In the genomic region with DNA sequence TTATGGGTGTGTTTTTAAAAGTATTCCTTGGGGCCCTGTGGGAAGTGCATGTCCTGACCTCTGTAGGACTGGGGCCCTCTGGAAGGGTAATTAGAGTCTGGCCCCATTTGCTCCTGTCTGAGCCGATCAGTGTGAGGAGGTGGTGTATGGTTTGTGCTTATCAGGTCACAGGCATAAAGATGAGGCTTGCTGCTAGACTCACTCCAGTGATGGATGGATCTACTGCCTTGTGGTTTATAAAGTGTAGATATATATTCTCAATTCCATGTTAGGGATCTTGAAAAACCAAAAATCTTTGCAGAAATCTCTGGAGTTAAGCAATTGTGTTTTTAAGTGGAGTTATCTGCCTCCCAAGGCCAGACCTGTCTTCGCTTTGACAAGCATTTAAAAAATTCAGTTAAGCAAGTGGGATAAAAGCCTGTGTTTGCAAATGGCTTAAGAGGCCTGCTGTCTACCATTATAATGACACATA, we compare ENCODE assay signal across 1 cellular context.
TF ChIP-seq lines count a peak whose summit lies in the region.

No MANE protein-coding gene starts in this region.

TF ChIP-seq in WTC11, 78 proteins besides CTCF, POLR2A, EP300 and RAD21 (continued from another document):
- TF ChIP-seq, protein P1, sequence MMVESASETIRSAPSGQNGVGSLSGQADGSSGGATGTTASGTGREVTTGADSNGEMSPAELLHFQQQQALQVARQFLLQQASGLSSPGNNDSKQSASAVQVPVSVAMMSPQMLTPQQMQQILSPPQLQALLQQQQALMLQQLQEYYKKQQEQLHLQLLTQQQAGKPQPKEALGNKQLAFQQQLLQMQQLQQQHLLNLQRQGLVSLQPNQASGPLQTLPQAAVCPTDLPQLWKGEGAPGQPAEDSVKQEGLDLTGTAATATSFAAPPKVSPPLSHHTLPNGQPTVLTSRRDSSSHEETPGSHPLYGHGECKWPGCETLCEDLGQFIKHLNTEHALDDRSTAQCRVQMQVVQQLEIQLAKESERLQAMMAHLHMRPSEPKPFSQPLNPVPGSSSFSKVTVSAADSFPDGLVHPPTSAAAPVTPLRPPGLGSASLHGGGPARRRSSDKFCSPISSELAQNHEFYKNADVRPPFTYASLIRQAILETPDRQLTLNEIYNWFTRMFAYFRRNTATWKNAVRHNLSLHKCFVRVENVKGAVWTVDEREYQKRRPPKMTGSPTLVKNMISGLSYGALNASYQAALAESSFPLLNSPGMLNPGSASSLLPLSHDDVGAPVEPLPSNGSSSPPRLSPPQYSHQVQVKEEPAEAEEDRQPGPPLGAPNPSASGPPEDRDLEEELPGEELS (CRISPR knock-in tag; IDR thresholded peaks at IDR 0.05) = no peak
- no peak for TF ChIP-seq ATF2 (CRISPR knock-in tag; IDR thresholded peaks at IDR 0.05; ENCODE audit: borderline replicate concordance, low read depth)
- TF ChIP-seq SOX15 (CRISPR knock-in tag; IDR thresholded peaks at IDR 0.05) = no peak
- TF ChIP-seq, protein P2, sequence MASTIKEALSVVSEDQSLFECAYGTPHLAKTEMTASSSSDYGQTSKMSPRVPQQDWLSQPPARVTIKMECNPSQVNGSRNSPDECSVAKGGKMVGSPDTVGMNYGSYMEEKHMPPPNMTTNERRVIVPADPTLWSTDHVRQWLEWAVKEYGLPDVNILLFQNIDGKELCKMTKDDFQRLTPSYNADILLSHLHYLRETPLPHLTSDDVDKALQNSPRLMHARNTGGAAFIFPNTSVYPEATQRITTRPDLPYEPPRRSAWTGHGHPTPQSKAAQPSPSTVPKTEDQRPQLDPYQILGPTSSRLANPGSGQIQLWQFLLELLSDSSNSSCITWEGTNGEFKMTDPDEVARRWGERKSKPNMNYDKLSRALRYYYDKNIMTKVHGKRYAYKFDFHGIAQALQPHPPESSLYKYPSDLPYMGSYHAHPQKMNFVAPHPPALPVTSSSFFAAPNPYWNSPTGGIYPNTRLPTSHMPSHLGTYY (CRISPR knock-in tag; IDR thresholded peaks at IDR 0.05) = no peak
- TF ChIP-seq ZNF232 (CRISPR knock-in tag; IDR thresholded peaks at IDR 0.05) = no peak
- TF ChIP-seq ZNF121 (CRISPR knock-in tag; IDR thresholded peaks at IDR 0.05) = no peak
- TF ChIP-seq, protein P3, sequence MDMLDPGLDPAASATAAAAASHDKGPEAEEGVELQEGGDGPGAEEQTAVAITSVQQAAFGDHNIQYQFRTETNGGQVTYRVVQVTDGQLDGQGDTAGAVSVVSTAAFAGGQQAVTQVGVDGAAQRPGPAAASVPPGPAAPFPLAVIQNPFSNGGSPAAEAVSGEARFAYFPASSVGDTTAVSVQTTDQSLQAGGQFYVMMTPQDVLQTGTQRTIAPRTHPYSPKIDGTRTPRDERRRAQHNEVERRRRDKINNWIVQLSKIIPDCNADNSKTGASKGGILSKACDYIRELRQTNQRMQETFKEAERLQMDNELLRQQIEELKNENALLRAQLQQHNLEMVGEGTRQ (CRISPR knock-in tag; IDR thresholded peaks at IDR 0.05) = no peak
- TF ChIP-seq SMAD3 (CRISPR knock-in tag; IDR thresholded peaks at IDR 0.05; ENCODE audit: borderline replicate concordance) = no peak
